Comparison of ENCODE assay signal across 1 cellular context in genomic region chr20:38859070-38859690, GRCh38.
TF ChIP-seq lines count a peak whose summit lies in the region.

No MANE protein-coding gene starts in this region.

TF ChIP-seq in K562, 482 proteins besides CTCF, POLR2A, EP300 and RAD21 (continued from another document and continues in another):
- TF ChIP-seq RREB1 (CRISPR knock-in tag; IDR thresholded peaks at IDR 0.05), result 0 out of 2 replicates have a peak, but pooled peaks have one; percentile 25
- no peak for TF ChIP-seq ATF1 (CRISPR knock-in tag; IDR thresholded peaks at IDR 0.05)
- peak; percentile 40 for TF ChIP-seq ATF1 (tag; IDR thresholded peaks at IDR 0.05)
- no peak for TF ChIP-seq ZNF431 (CRISPR knock-in tag; IDR thresholded peaks at IDR 0.05)
- TF ChIP-seq MEIS2 (IDR thresholded peaks at IDR 0.05; ENCODE audit: partially characterized antibody), result peak; percentile 21
- peak in 1 of 2 experiments; percentile 62; a peak in 2 of 4 replicates for TF ChIP-seq MLLT1 (IDR thresholded peaks at IDR 0.05)
- no peak for TF ChIP-seq MBD1 (CRISPR knock-in tag; IDR thresholded peaks at IDR 0.05)
- no peak for TF ChIP-seq BDP1 (IDR thresholded peaks at IDR 0.05; ENCODE audit: insufficient read depth, insufficient read length)
- no peak for TF ChIP-seq BCOR (IDR thresholded peaks at IDR 0.05)
- TF ChIP-seq CREBBP (IDR thresholded peaks at IDR 0.05; ENCODE audit: low read depth, low read length), result no peak
- no peak for TF ChIP-seq BRD4 (IDR thresholded peaks at IDR 0.05)
- TF ChIP-seq SMARCB1 (IDR thresholded peaks at IDR 0.05; ENCODE audit: insufficient read length, low read depth), result no peak
- no peak for TF ChIP-seq HES1 (IDR thresholded peaks at IDR 0.05; ENCODE audit: low read depth)
- peak; percentile 74 for TF ChIP-seq RAD51 (IDR thresholded peaks at IDR 0.05; ENCODE audit: borderline replicate concordance, low read depth)
- no peak for TF ChIP-seq TBP (optimal IDR thresholded peaks at IDR 0.05; ENCODE audit: low read depth, low read length)
- TF ChIP-seq USF2 (CRISPR knock-in tag; IDR thresholded peaks at IDR 0.05), result peak; percentile 78
- TF ChIP-seq NR4A1 (CRISPR knock-in tag; IDR thresholded peaks at IDR 0.05), result no peak
- peak; percentile 52; the same call in 1 of the 2 replicates for TF ChIP-seq NR4A1 (tag; IDR thresholded peaks at IDR 0.05)
- TF ChIP-seq CREB5 (CRISPR knock-in tag; IDR thresholded peaks at IDR 0.05), result no peak
- TF ChIP-seq MAFG (tag; conservative IDR thresholded peaks at IDR 0.05), result no peak
- TF ChIP-seq ATF7 (IDR thresholded peaks at IDR 0.05), result peak; percentile 66
- TF ChIP-seq DMBX1 (CRISPR knock-in tag; IDR thresholded peaks at IDR 0.05; ENCODE audit: borderline replicate concordance), result 0 out of 2 replicates have a peak, but pooled peaks have one; percentile 58
- TF ChIP-seq MGA (IDR thresholded peaks at IDR 0.05), result peak; percentile 38; the same call in 1 of the 2 replicates
- peak; percentile 28; the same call in 1 of the 2 replicates for TF ChIP-seq ZNF766 (CRISPR knock-in tag; conservative IDR thresholded peaks at IDR 0.05)
